ENCODE assay signal across 6 cellular contexts in the genomic region with DNA sequence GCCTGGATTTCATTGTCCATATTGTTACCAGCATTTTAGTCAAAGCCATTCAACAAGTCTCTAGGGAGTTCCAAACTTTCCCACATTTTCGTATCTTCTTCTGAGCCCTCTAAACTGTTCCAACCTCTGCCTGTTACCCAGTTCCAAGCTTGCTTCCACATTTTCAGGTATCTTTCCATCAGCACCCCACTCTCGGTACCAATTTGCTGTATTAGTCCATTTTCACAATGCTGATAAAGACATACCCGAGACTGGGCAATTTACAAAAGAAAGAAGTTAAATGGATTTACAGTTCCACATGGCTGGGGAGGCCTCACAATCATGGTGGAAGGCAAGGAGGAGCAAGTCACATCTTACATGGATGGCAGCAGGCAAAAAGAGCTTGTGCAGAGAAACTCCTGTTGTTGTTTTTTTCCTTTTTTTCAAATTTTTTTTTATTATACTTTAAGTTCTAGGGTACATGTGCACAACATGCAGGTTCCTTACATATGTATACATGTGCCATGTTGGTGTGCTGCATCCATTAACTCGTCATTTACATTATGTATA. TPM values are rescaled to one million over a fixed set of nuclear protein-coding genes. Genes with fewer than 3 reads are reported as not detected.
"Had no signal": no experiment of that assay in that cellular context is flagged by ENCODE, and none has a peak within 500 bp of the region (broad histone marks: within the 10 kb centered on the region; RNA-seq: fewer than 3 reads in every experiment).

No MANE protein-coding gene starts in this region.

RNA-seq across cellular contexts. Expression of a gene that starts 22.5 kb away (rescaled TPM):
- total RNA-seq: GM23248, GM23338, H1, H7, H9, HFFc6 had no signal
- polyA plus RNA-seq: GM23248, GM23338, H1 had no signal
